In the genomic region with DNA sequence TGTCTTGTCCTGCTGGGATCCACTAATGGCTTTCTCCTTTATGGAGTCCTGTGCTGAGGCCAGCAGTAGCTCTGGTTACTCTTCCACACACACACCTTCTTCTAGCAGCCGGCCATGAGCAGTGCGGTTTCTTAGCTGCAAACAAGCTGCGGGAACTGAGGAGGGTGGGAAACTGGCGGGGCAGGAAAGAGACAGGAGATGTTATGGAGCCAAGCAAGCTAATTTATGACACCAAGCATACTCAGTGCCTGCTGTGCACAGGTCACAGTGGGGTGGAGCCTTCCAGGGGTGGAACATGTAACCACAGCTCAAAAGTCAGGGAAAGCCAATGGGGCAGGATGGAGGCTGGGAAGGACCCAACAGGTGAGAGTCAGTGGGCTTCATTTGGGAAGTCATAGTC, we compare ENCODE assay signal across 26 cellular contexts.
"Had no signal": no experiment of that assay in that cellular context is flagged by ENCODE, and none has a peak within 500 bp of the region (broad histone marks: within the 10 kb centered on the region; RNA-seq: fewer than 3 reads in every experiment).

No MANE protein-coding gene starts in this region.

- H3K4me1 ChIP-seq: neural progenitor cell had no signal

- H3K9me3 Mint-ChIP-seq: brain, mesothelial cell of epicardium, neural progenitor cell had no signal

- H3K27me3 Mint-ChIP-seq: activated naive CD8-positive, alpha-beta T cell treated with anti-CD3 and anti-CD28 coated beads for 36 hours; T-helper 17 cell had no signal

- H3K4me3 Mint-ChIP-seq: activated naive CD4-positive, alpha-beta T cell treated with anti-CD3 and anti-CD28 coated beads for 36 hours; activated naive CD8-positive, alpha-beta T cell treated with anti-CD3 and anti-CD28 coated beads for 36 hours; brain; mesothelial cell of epicardium; neural progenitor cell; T-helper 17 cell had no signal

- ATAC-seq: activated CD4-positive, CD25-positive, alpha-beta regulatory T cell treated with anti-CD3 and anti-CD28 coated beads, Interleukin-2, amount 50 U/mL, for 24 hours; gastroesophageal sphincter; left cardiac atrium; right cardiac atrium; T-helper 17 cell had no signal

- H3K4me1 Mint-ChIP-seq: neural progenitor cell had no signal

- H2AFZ ChIP-seq: hepatocyte, neural progenitor cell had no signal

- H3K4me3 ChIP-seq: adrenal gland, cardiac muscle cell, gastroesophageal sphincter, hepatocyte, neural progenitor cell, tibial nerve, uterus had no signal

- H3K36me3 Mint-ChIP-seq: brain, mesothelial cell of epicardium, neural progenitor cell had no signal

- H3K4me2 ChIP-seq: hepatocyte, neural progenitor cell had no signal

- DNase-seq: activated CD4-positive, alpha-beta T cell treated with anti-CD3 and anti-CD28 coated beads for 48 hours; activated CD4-positive, alpha-beta T cell treated with anti-CD3 and anti-CD28 coated beads, Interleukin-2, amount 50 U/mL, for 48 hours; activated effector memory CD4-positive, alpha-beta T cell treated with anti-CD3 and anti-CD28 coated beads, Interleukin-2, amount 50 U/mL, for 16 hours; activated naive CD4-positive, alpha-beta T cell treated with anti-CD3 and anti-CD28 coated beads for 36 hours; activated naive CD8-positive, alpha-beta T cell treated with anti-CD3 and anti-CD28 coated beads for 36 hours; aorta; cerebellar nuclear complex; left cardiac atrium; naive B cell; occipital lobe; stimulated activated CD4-positive, alpha-beta T cell treated with anti-CD3 and anti-CD28 coated beads, Interleukin-2, amount 100 ng/mL, for 48 hours; stimulated activated naive CD4-positive, alpha-beta T cell treated with Interleukin-2 at 50 U/mL for 16 hours; T-helper 17 cell; T1000; uterus; WERI-Rb-1 had no signal

- H3K27me3 ChIP-seq: adrenal gland, cardiac muscle cell, gastroesophageal sphincter, hepatocyte, neural progenitor cell, tibial nerve, uterus had no signal

- H3K27ac Mint-ChIP-seq: activated naive CD4-positive, alpha-beta T cell treated with anti-CD3 and anti-CD28 coated beads for 36 hours; activated naive CD8-positive, alpha-beta T cell treated with anti-CD3 and anti-CD28 coated beads for 36 hours; brain; mesothelial cell of epicardium; neural progenitor cell; T-helper 17 cell had no signal

- H3K27ac ChIP-seq: adrenal gland, cardiac muscle cell, hepatocyte, neural progenitor cell, tibial nerve, uterus, WERI-Rb-1 had no signal

- H3K9me3 ChIP-seq: adrenal gland, gastroesophageal sphincter, tibial nerve, uterus had no signal

- H3K36me3 ChIP-seq: adrenal gland, cardiac muscle cell, gastroesophageal sphincter, neural progenitor cell, tibial nerve, uterus, WERI-Rb-1 had no signal

- H3K9ac ChIP-seq: neural progenitor cell had no signal
